ENCODE assay signal across 28 cellular contexts in the genomic region with DNA sequence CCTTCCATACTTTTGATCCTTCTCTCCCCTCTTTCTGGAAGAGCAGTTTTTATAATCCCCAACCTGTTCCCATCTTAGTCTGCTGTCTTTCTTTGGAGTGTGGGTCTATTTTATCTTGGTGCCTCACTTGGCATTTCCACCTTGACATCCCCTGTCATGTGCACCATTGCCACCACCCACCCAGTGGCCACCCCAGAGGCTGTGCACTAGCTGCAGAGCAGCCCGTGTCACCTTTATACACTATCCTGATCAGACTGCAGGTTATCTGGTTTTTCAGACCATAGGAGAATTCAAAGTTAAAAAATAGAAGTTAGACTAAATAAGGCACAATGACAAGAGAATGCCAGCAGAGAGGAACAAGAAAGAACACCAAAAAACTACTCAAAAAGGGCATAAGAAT.
"Had no signal": no experiment of that assay in that cellular context is flagged by ENCODE, and none has a peak within 500 bp of the region (broad histone marks: within the 10 kb centered on the region; RNA-seq: fewer than 3 reads in every experiment).

No MANE protein-coding gene starts in this region.

- H3K27ac ChIP-seq: stomach, suprapubic skin, testis, thoracic aorta, thyroid gland, tibial artery, tibial nerve, transverse colon, upper lobe of left lung, upper lobe of right lung, uterus, vagina had no signal

- H3K9me3 Mint-ChIP-seq: stimulated activated effector memory CD8-positive, alpha-beta T cell treated with anti-CD3 and anti-CD28 coated beads, Interleukin-12 subunit alpha, Interleukin-12 subunit beta, amount 100 ng/mL, for 72 hours; stimulated activated memory B cell treated with anti-CD40 and anti-IgM and Interleukin-4, amounts not matched to agents 10 μg/mL and 1 μg/mL and 100 μg/mL, for 72 hours; stimulated activated naive B cell treated with anti-CD40 and anti-IgM and Interleukin-4, amounts not matched to agents 10 μg/mL and 1 μg/mL and 100 μg/mL, for 72 hours; stimulated activated naive CD8-positive, alpha-beta T cell treated with anti-CD3 and anti-CD28 coated beads, Interleukin-15, amount 100 ng/mL, for 72 hours; stimulated activated naive CD8-positive, alpha-beta T cell treated with anti-CD3 and anti-CD28 coated beads, Interleukin-15, Interleukin-2, amounts not matched to agents 100 ng/mL and 50 ng/mL, for 24 hours; type B pancreatic cell had no signal

- H3K9me3 ChIP-seq: stomach, suprapubic skin, testis, thoracic aorta, thyroid gland, tibial artery, tibial nerve, transverse colon, upper lobe of left lung, upper lobe of right lung, uterus, vagina had no signal

- H3K27me3 Mint-ChIP-seq: stimulated activated memory B cell treated with anti-CD40 and anti-IgM and Interleukin-4, amounts not matched to agents 10 μg/mL and 1 μg/mL and 100 μg/mL, for 72 hours; stimulated activated naive B cell treated with anti-CD40 and anti-IgM and Interleukin-4, amounts not matched to agents 10 μg/mL and 1 μg/mL and 100 μg/mL, for 72 hours; stimulated activated naive CD8-positive, alpha-beta T cell treated with anti-CD3 and anti-CD28 coated beads, Interleukin-15, amount 100 ng/mL, for 72 hours; stimulated activated naive CD8-positive, alpha-beta T cell treated with anti-CD3 and anti-CD28 coated beads, Interleukin-15, Interleukin-2, amounts not matched to agents 100 ng/mL and 50 ng/mL, for 24 hours; type B pancreatic cell had no signal

- H3K4me1 ChIP-seq: testis, tibial artery, transverse colon, uterus had no signal

- ATAC-seq: stimulated activated effector memory CD8-positive, alpha-beta T cell treated with anti-CD3 and anti-CD28 coated beads, Interleukin-12 subunit alpha, Interleukin-12 subunit beta, amount 100 ng/mL, for 72 hours; stimulated activated memory B cell treated with anti-CD40 and anti-IgM and Interleukin-4, amounts not matched to agents 10 μg/mL and 1 μg/mL and 100 μg/mL, for 72 hours; stimulated activated naive B cell treated with anti-CD40 and anti-IgM and Interleukin-4, amounts not matched to agents 10 μg/mL and 1 μg/mL and 100 μg/mL, for 72 hours; stimulated activated naive CD8-positive, alpha-beta T cell treated with anti-CD3 and anti-CD28 coated beads, Interleukin-15, amount 100 ng/mL, for 72 hours; upper lobe of right lung had no signal

- H3K36me3 Mint-ChIP-seq: type B pancreatic cell had no signal

- FAIRE-seq: urothelium cell line had no signal

- H3K27ac Mint-ChIP-seq: stimulated activated effector memory CD8-positive, alpha-beta T cell treated with anti-CD3 and anti-CD28 coated beads, Interleukin-12 subunit alpha, Interleukin-12 subunit beta, amount 100 ng/mL, for 72 hours; stimulated activated memory B cell treated with anti-CD40 and anti-IgM and Interleukin-4, amounts not matched to agents 10 μg/mL and 1 μg/mL and 100 μg/mL, for 72 hours; stimulated activated naive B cell treated with anti-CD40 and anti-IgM and Interleukin-4, amounts not matched to agents 10 μg/mL and 1 μg/mL and 100 μg/mL, for 72 hours; stimulated activated naive CD8-positive, alpha-beta T cell treated with anti-CD3 and anti-CD28 coated beads, Interleukin-15, Interleukin-2, amounts not matched to agents 100 ng/mL and 50 ng/mL, for 24 hours; type B pancreatic cell had no signal

- H3K4me1 Mint-ChIP-seq: stimulated activated effector memory CD8-positive, alpha-beta T cell treated with anti-CD3 and anti-CD28 coated beads, Interleukin-12 subunit alpha, Interleukin-12 subunit beta, amount 100 ng/mL, for 72 hours; stimulated activated memory B cell treated with anti-CD40 and anti-IgM and Interleukin-4, amounts not matched to agents 10 μg/mL and 1 μg/mL and 100 μg/mL, for 72 hours; stimulated activated naive B cell treated with anti-CD40 and anti-IgM and Interleukin-4, amounts not matched to agents 10 μg/mL and 1 μg/mL and 100 μg/mL, for 72 hours had no signal

- H3K4me3 Mint-ChIP-seq: stimulated activated effector memory CD8-positive, alpha-beta T cell treated with anti-CD3 and anti-CD28 coated beads, Interleukin-12 subunit alpha, Interleukin-12 subunit beta, amount 100 ng/mL, for 72 hours; stimulated activated memory B cell treated with anti-CD40 and anti-IgM and Interleukin-4, amounts not matched to agents 10 μg/mL and 1 μg/mL and 100 μg/mL, for 72 hours; stimulated activated naive B cell treated with anti-CD40 and anti-IgM and Interleukin-4, amounts not matched to agents 10 μg/mL and 1 μg/mL and 100 μg/mL, for 72 hours; stimulated activated naive CD8-positive, alpha-beta T cell treated with anti-CD3 and anti-CD28 coated beads, Interleukin-15, amount 100 ng/mL, for 72 hours; stimulated activated naive CD8-positive, alpha-beta T cell treated with anti-CD3 and anti-CD28 coated beads, Interleukin-15, Interleukin-2, amounts not matched to agents 100 ng/mL and 50 ng/mL, for 24 hours; type B pancreatic cell had no signal

- H3K36me3 ChIP-seq: thoracic aorta, thyroid gland, upper lobe of left lung, upper lobe of right lung, uterus had no signal

- H3K4me3 ChIP-seq: stomach, suprapubic skin, testis, thoracic aorta, thyroid gland, tibial artery, tibial nerve, transverse colon, upper lobe of left lung, upper lobe of right lung, uterus, vagina had no signal

- DNase-seq: stimulated activated CD4-positive, alpha-beta T cell treated with anti-CD3 and anti-CD28 coated beads, Interleukin-2, amount 100 ng/mL, for 48 hours; stimulated activated CD4-positive, alpha-beta T cell treated with anti-CD3 and anti-CD28 coated beads, Interleukin-4, amount 100 ng/mL, for 1 hour; stimulated activated CD4-positive, alpha-beta T cell treated with anti-CD3 and anti-CD28 coated beads, Interleukin-4, amount 100 ng/mL, for 24 hours; stimulated activated CD4-positive, alpha-beta T cell treated with anti-CD3 and anti-CD28 coated beads, Interleukin-4, amount 100 ng/mL, for 4 hours; stimulated activated CD8-positive, alpha-beta memory T cell treated with anti-CD3 and anti-CD28 coated beads, Interleukin-4, amount 100 ng/mL, for 48 hours; stimulated activated naive B cell treated with anti-CD40 and anti-IgM and Interleukin-4, amounts not matched to agents 10 μg/mL and 1 μg/mL and 100 μg/mL, for 72 hours; stimulated activated naive CD4-positive, alpha-beta T cell; stimulated activated naive CD4-positive, alpha-beta T cell treated with Interleukin-2 at 50 U/mL for 16 hours; stimulated activated naive CD8-positive, alpha-beta T cell treated with anti-CD3 and anti-CD28 coated beads, Interleukin-15, amount 100 ng/mL, for 72 hours; stomach; substantia nigra; testis; thyroid gland; tibial artery; transverse colon; trophoblast cell; upper lobe of left lung; upper lobe of right lung; uterus had no signal

- H3K27me3 ChIP-seq: stomach, suprapubic skin, testis, thyroid gland, tibial artery, tibial nerve, transverse colon, upper lobe of left lung, upper lobe of right lung, uterus, vagina had no signal
